1 cellular context compared by ENCODE assay signal in the genomic region with DNA sequence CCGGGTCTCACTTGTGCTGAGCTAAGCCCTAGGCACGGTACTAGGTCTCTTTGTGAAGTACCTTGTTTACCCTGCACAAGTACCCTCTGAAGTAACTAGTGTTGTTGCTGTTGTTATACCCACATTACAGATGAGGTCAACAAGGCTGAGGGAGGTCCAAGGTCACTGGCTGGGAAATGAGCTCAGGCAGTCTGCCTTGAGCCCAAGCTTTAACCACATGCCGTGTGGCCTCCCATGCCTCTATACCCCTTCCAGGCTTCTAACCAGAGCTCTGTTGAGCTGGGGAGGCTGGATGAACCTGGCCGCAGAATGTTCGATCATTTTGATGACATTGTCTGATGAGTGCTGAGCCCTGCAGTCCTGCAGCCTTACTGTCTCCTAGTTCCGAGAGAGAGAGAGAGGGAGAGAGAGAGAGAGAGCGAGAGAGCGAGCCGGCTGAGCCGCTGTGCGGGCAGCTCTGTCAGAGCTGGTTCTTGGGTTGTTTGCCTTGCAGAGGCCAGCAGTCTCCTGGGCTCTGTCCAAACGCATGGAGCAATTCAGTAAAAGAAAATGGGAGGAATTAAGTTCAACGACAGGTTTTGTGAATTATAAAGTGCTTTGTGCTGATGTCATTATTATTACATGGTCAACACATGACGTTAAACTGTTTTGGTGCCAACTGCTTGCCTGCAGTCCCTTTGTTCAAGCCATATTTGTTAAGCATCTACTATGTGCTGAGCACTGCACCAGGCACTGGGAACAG.
TF ChIP-seq lines count a peak whose summit lies in the region.

No MANE protein-coding gene starts in this region.

TF ChIP-seq in GM23338, 12 proteins besides CTCF, POLR2A, EP300 and RAD21 (continued from another document):
- no peak for TF ChIP-seq POLR2AphosphoS5 (IDR thresholded peaks at IDR 0.05; ENCODE audit: low read depth)
- no peak for TF ChIP-seq EZH2 (IDR thresholded peaks at IDR 0.05; ENCODE audit: low read depth, unreplicated experiment)
- TF ChIP-seq STAT1 (IDR thresholded peaks at IDR 0.05; ENCODE audit: unreplicated experiment) = no peak
- no peak for TF ChIP-seq JUNB (IDR thresholded peaks at IDR 0.05; ENCODE audit: unreplicated experiment)
- no peak for TF ChIP-seq EZH2phosphoT487 (IDR thresholded peaks at IDR 0.05; ENCODE audit: unreplicated experiment)
- TF ChIP-seq ZNF331 (CRISPR knock-in tag; IDR thresholded peaks at IDR 0.05; ENCODE audit: low read depth) = no peak
- TF ChIP-seq, protein P1, sequence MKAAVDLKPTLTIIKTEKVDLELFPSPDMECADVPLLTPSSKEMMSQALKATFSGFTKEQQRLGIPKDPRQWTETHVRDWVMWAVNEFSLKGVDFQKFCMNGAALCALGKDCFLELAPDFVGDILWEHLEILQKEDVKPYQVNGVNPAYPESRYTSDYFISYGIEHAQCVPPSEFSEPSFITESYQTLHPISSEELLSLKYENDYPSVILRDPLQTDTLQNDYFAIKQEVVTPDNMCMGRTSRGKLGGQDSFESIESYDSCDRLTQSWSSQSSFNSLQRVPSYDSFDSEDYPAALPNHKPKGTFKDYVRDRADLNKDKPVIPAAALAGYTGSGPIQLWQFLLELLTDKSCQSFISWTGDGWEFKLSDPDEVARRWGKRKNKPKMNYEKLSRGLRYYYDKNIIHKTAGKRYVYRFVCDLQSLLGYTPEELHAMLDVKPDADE (IDR thresholded peaks at IDR 0.05) = no peak
- TF ChIP-seq, protein P2, sequence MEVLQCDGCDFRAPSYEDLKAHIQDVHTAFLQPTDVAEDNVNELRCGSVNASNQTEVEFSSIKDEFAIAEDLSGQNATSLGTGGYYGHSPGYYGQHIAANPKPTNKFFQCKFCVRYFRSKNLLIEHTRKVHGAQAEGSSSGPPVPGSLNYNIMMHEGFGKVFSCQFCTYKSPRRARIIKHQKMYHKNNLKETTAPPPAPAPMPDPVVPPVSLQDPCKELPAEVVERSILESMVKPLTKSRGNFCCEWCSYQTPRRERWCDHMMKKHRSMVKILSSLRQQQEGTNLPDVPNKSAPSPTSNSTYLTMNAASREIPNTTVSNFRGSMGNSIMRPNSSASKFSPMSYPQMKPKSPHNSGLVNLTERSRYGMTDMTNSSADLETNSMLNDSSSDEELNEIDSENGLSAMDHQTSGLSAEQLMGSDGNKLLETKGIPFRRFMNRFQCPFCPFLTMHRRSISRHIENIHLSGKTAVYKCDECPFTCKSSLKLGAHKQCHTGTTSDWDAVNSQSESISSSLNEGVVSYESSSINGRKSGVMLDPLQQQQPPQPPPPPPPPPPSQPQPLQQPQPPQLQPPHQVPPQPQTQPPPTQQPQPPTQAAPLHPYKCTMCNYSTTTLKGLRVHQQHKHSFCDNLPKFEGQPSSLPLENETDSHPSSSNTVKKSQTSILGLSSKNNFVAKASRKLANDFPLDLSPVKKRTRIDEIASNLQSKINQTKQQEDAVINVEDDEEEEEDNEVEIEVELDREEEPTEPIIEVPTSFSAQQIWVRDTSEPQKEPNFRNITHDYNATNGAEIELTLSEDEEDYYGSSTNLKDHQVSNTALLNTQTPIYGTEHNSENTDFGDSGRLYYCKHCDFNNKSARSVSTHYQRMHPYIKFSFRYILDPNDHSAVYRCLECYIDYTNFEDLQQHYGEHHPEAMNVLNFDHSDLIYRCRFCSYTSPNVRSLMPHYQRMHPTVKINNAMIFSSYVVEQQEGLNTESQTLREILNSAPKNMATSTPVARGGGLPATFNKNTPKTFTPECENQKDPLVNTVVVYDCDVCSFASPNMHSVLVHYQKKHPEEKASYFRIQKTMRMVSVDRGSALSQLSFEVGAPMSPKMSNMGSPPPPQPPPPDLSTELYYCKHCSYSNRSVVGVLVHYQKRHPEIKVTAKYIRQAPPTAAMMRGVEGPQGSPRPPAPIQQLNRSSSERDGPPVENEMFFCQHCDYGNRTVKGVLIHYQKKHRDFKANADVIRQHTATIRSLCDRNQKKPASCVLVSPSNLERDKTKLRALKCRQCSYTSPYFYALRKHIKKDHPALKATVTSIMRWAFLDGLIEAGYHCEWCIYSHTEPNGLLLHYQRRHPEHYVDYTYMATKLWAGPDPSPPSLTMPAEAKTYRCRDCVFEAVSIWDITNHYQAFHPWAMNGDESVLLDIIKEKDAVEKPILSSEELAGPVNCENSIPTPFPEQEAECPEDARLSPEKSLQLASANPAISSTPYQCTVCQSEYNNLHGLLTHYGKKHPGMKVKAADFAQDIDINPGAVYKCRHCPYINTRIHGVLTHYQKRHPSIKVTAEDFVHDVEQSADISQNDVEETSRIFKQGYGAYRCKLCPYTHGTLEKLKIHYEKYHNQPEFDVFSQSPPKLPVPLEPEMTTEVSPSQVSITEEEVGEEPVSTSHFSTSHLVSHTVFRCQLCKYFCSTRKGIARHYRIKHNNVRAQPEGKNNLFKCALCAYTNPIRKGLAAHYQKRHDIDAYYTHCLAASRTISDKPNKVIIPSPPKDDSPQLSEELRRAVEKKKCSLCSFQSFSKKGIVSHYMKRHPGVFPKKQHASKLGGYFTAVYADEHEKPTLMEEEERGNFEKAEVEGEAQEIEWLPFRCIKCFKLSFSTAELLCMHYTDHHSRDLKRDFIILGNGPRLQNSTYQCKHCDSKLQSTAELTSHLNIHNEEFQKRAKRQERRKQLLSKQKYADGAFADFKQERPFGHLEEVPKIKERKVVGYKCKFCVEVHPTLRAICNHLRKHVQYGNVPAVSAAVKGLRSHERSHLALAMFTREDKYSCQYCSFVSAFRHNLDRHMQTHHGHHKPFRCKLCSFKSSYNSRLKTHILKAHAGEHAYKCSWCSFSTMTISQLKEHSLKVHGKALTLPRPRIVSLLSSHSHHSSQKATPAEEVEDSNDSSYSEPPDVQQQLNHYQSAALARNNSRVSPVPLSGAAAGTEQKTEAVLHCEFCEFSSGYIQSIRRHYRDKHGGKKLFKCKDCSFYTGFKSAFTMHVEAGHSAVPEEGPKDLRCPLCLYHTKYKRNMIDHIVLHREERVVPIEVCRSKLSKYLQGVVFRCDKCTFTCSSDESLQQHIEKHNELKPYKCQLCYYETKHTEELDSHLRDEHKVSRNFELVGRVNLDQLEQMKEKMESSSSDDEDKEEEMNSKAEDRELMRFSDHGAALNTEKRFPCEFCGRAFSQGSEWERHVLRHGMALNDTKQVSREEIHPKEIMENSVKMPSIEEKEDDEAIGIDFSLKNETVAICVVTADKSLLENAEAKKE (CRISPR knock-in tag; IDR thresholded peaks at IDR 0.05) = no peak
TF ChIP-seq in GM23338: peak in this region for 0.
